Comparison of ENCODE assay signal across 8 cellular contexts in genomic region chr1:76075877-76076276, GRCh38. TPM values are rescaled to one million over a fixed set of nuclear protein-coding genes. Genes with fewer than 3 reads are reported as not detected.
DNase-seq lines count a peak whose midpoint lies in the region; ATAC-seq and TF ChIP-seq lines count a peak whose summit lies in the region.

No MANE protein-coding gene starts in this region.

- peaks cover 16% of the 10 kb centered on the region for H3K4me1 ChIP-seq in mucosa of descending colon (ENCODE audit: low read depth)

- H3K4me1 Mint-ChIP-seq in activated T-helper 1 cell treated with anti-CD3 and anti-CD28 coated beads, Interleukin-12 subunit alpha, Interleukin-12 subunit beta, Interleukin-2, Interleukin-4 antibody, amounts not matched to agents 30 ng/mL and 10 ng/mL and 1 ng/mL, durations not matched to agents 14 hours and 24 hours and 36 hours (ENCODE audit: low read depth): peaks cover 10% of the 10 kb centered on the region
- H3K4me1 Mint-ChIP-seq in activated T-helper 2 cell treated with anti-CD3 and anti-CD28 coated beads, Interferon-gamma antibody, Interleukin-2, Interleukin-4, amounts not matched to agents 10 μg/mL and 5 μg/mL and 100 μg/mL, durations not matched to agents 14 hours and 24 hours and 36 hours (ENCODE audit: low read depth): peaks cover 19% of the 10 kb centered on the region

- H3K9me3 Mint-ChIP-seq in activated T-helper 1 cell treated with anti-CD3 and anti-CD28 coated beads, Interleukin-12 subunit alpha, Interleukin-12 subunit beta, Interleukin-2, Interleukin-4 antibody, amounts not matched to agents 30 ng/mL and 10 ng/mL and 1 ng/mL, durations not matched to agents 14 hours and 24 hours and 36 hours: no peaks in the 10 kb centered on the region
- H3K9me3 Mint-ChIP-seq in activated T-helper 2 cell treated with anti-CD3 and anti-CD28 coated beads, Interferon-gamma antibody, Interleukin-2, Interleukin-4, amounts not matched to agents 10 μg/mL and 5 μg/mL and 100 μg/mL, durations not matched to agents 14 hours and 24 hours and 36 hours: no peaks in the 10 kb centered on the region

- H3K36me3 Mint-ChIP-seq in activated T-helper 1 cell treated with anti-CD3 and anti-CD28 coated beads, Interleukin-12 subunit alpha, Interleukin-12 subunit beta, Interleukin-2, Interleukin-4 antibody, amounts not matched to agents 30 ng/mL and 10 ng/mL and 1 ng/mL, durations not matched to agents 14 hours and 24 hours and 36 hours (ENCODE audit: low read depth): no peaks in the 10 kb centered on the region
- no peaks in the 10 kb centered on the region for H3K36me3 Mint-ChIP-seq in activated T-helper 2 cell treated with anti-CD3 and anti-CD28 coated beads, Interferon-gamma antibody, Interleukin-2, Interleukin-4, amounts not matched to agents 10 μg/mL and 5 μg/mL and 100 μg/mL, durations not matched to agents 14 hours and 24 hours and 36 hours (ENCODE audit: low read depth)

- H3K36me3 ChIP-seq in mucosa of descending colon (ENCODE audit: low read depth): no peaks in the 10 kb centered on the region

- peaks cover 25% of the 10 kb centered on the region for H3K27me3 Mint-ChIP-seq in activated T-helper 1 cell treated with anti-CD3 and anti-CD28 coated beads, Interleukin-12 subunit alpha, Interleukin-12 subunit beta, Interleukin-2, Interleukin-4 antibody, amounts not matched to agents 30 ng/mL and 10 ng/mL and 1 ng/mL, durations not matched to agents 14 hours and 24 hours and 36 hours (ENCODE audit: insufficient read depth)
- peaks cover 47% of the 10 kb centered on the region for H3K27me3 Mint-ChIP-seq in activated T-helper 2 cell treated with anti-CD3 and anti-CD28 coated beads, Interferon-gamma antibody, Interleukin-2, Interleukin-4, amounts not matched to agents 10 μg/mL and 5 μg/mL and 100 μg/mL, durations not matched to agents 14 hours and 24 hours and 36 hours (ENCODE audit: low read depth)

- H3K27ac Mint-ChIP-seq in activated T-helper 1 cell treated with anti-CD3 and anti-CD28 coated beads, Interleukin-12 subunit alpha, Interleukin-12 subunit beta, Interleukin-2, Interleukin-4 antibody, amounts not matched to agents 30 ng/mL and 10 ng/mL and 1 ng/mL, durations not matched to agents 14 hours and 24 hours and 36 hours: no peak overlapping the region
- no peak overlapping the region for H3K27ac Mint-ChIP-seq in activated T-helper 2 cell treated with anti-CD3 and anti-CD28 coated beads, Interferon-gamma antibody, Interleukin-2, Interleukin-4, amounts not matched to agents 10 μg/mL and 5 μg/mL and 100 μg/mL, durations not matched to agents 14 hours and 24 hours and 36 hours

- ATAC-seq in HG02938 (IDR thresholded peaks at IDR 0.05; ENCODE audit: unreplicated experiment) (peak; percentile 38), mucosa of descending colon (peak; percentile 3)

- DNase-seq in ELR (ENCODE audit: low read depth) (peak; percentile 38), mucosa of descending colon (no peak), NCI-H1105 (lab: John Stamatoyannopoulos, UW) (no peak), ACHN (no peak), glomerular visceral epithelial cell (ENCODE audit: extremely low spot score) (no peak)
- DNase-seq in activated T-helper 1 cell treated with anti-CD3 and anti-CD28 coated beads, Interleukin-12 subunit alpha, Interleukin-12 subunit beta, Interleukin-2, Interleukin-4 antibody, amounts not matched to agents 30 ng/mL and 10 ng/mL and 1 ng/mL, durations not matched to agents 14 hours and 24 hours and 36 hours (ENCODE audit: low spot score): no peak
- DNase-seq in activated T-helper 2 cell treated with anti-CD3 and anti-CD28 coated beads, Interferon-gamma antibody, Interleukin-2, Interleukin-4, amounts not matched to agents 10 μg/mL and 5 μg/mL and 100 μg/mL, durations not matched to agents 14 hours and 24 hours and 36 hours (ENCODE audit: low spot score): no peak

- H3K4me3 ChIP-seq in mucosa of descending colon: no peak overlapping the region

- H3K9me3 ChIP-seq in mucosa of descending colon: no peaks in the 10 kb centered on the region

- TF ChIP-seq CTCF in mucosa of descending colon (IDR thresholded peaks at IDR 0.05): no peak

- in situ Hi-C loops in ACHN (cut with HindIII; ENCODE audit: low pct_ligation_motif_present, low pct_unique_long_range_greater_than_20kb, low sequenced_read_pairs): no loop called here

- intact Hi-C loops in activated T-helper 1 cell treated with anti-CD3 and anti-CD28 coated beads, Interleukin-12 subunit alpha, Interleukin-12 subunit beta, Interleukin-2, Interleukin-4 antibody, amounts not matched to agents 30 ng/mL and 10 ng/mL and 1 ng/mL, durations not matched to agents 14 hours and 24 hours and 36 hours (cut with micrococcal nuclease): loop anchor here (2.0 kb wide), 2 partner anchors 351 to 1143 kb away; partner anchors contain the start of genes ACADM and PIGK
- intact Hi-C loops in mucosa of descending colon (cut with DNase I, micrococcal nuclease): no loop called here
- intact Hi-C loops in activated T-helper 2 cell treated with anti-CD3 and anti-CD28 coated beads, Interferon-gamma antibody, Interleukin-2, Interleukin-4, amounts not matched to agents 10 μg/mL and 5 μg/mL and 100 μg/mL, durations not matched to agents 14 hours and 24 hours and 36 hours (cut with micrococcal nuclease): loop anchor here (2.0 kb wide), 1 partner anchor 51 kb away; no protein-coding TSS in a partner anchor

- H3K4me3 Mint-ChIP-seq in activated T-helper 1 cell treated with anti-CD3 and anti-CD28 coated beads, Interleukin-12 subunit alpha, Interleukin-12 subunit beta, Interleukin-2, Interleukin-4 antibody, amounts not matched to agents 30 ng/mL and 10 ng/mL and 1 ng/mL, durations not matched to agents 14 hours and 24 hours and 36 hours: peak overlapping the region; percentile 40
- no peak overlapping the region for H3K4me3 Mint-ChIP-seq in activated T-helper 2 cell treated with anti-CD3 and anti-CD28 coated beads, Interferon-gamma antibody, Interleukin-2, Interleukin-4, amounts not matched to agents 10 μg/mL and 5 μg/mL and 100 μg/mL, durations not matched to agents 14 hours and 24 hours and 36 hours (ENCODE audit: low read depth)

RNA-seq across cellular contexts. Expression of gene ST6GALNAC3, which starts 1.3 kb away (rescaled TPM):
- total RNA-seq in activated T-helper 1 cell treated with anti-CD3 and anti-CD28 coated beads, Interleukin-12 subunit alpha, Interleukin-12 subunit beta, Interleukin-2, Interleukin-4 antibody, amounts not matched to agents 30 ng/mL and 10 ng/mL and 1 ng/mL, durations not matched to agents 14 hours and 24 hours and 36 hours: not detected in 2 replicates
- total RNA-seq in mucosa of descending colon: 1 to 10 TPM; 5.4 to 9.0 (median 6.7) TPM
- total RNA-seq in activated T-helper 2 cell treated with anti-CD3 and anti-CD28 coated beads, Interferon-gamma antibody, Interleukin-2, Interleukin-4, amounts not matched to agents 10 μg/mL and 5 μg/mL and 100 μg/mL, durations not matched to agents 14 hours and 24 hours and 36 hours: 0.53 TPM in 1 of 2 replicates, not detected in the other

Comparison
In these comparisons a context has a peak if more than half of its experiments do, and no peak if none do; other contexts are left out.
1. intact Hi-C loops: an anchor here in activated T-helper 1 cell treated with anti-CD3 and anti-CD28 coated beads, Interleukin-12 subunit alpha, Interleukin-12 subunit beta, Interleukin-2, Interleukin-4 antibody, amounts not matched to agents 30 ng/mL and 10 ng/mL and 1 ng/mL, durations not matched to agents 14 hours and 24 hours and 36 hours (2.0 kb wide) and activated T-helper 2 cell treated with anti-CD3 and anti-CD28 coated beads, Interferon-gamma antibody, Interleukin-2, Interleukin-4, amounts not matched to agents 10 μg/mL and 5 μg/mL and 100 μg/mL, durations not matched to agents 14 hours and 24 hours and 36 hours (2.0 kb wide); none called in mucosa of descending colon.